In genomic region chr2:75406138-75406537, GRCh38 we compare ENCODE assay signal across 15 cellular contexts.
A peak's percentile ranks its signal among the peaks of the same experiment; 100 is the strongest.
DNase-seq lines count a peak whose midpoint lies in the region; ATAC-seq and TF ChIP-seq lines count a peak whose summit lies in the region.
"Had no signal": no experiment of that assay in that cellular context is flagged by ENCODE, and none has a peak within 500 bp of the region (broad histone marks: within the 10 kb centered on the region; RNA-seq: fewer than 3 reads in every experiment).

No MANE protein-coding gene starts in this region.

- H3K36me3 Mint-ChIP-seq in activated B cell treated with CpG ODN at 0.5 μM for 24 hours (ENCODE audit: low read depth) (peaks cover 21% of the 10 kb centered on the region), neural crest cell (ENCODE audit: low read depth) (peaks cover 7% of the 10 kb centered on the region)

- DNase-seq in HAP-1 (ENCODE audit: low spot score in 2 of 2) = peak; percentile 83 to 100
- DNase-seq in activated B cell treated with CpG ODN at 0.5 μM for 24 hours = no peak
- DNase-seq in neural crest cell (ENCODE audit: low read depth, low spot score) = no peak
- DNase-seq in activated T-cell treated with anti-CD3 and anti-CD28 coated beads, Interleukin-2, amount 50 U/mL, for 1 hour = no peak
- DNase-seq in occipital lobe (lab: John Stamatoyannopoulos, UW) = no peak
- DNase-seq: ACHN, DMS 273 treated with DMSO at 0.1 percent for 48 hours, NCI-H1092 treated with DMSO at 0.1 percent for 48 hours, NCI-H2081, NCI-H510A, NCI-H82, OCI-M1, Right ventricle myocardium superior had no signal

- no peaks in the 10 kb centered on the region for H3K9me3 ChIP-seq in HAP-1

- H3K4me3 Mint-ChIP-seq in activated B cell treated with CpG ODN at 0.5 μM for 24 hours = no peak overlapping the region
- H3K4me3 Mint-ChIP-seq in neural crest cell = peak overlapping the region; percentile 13

- H3K27me3 Mint-ChIP-seq in activated B cell treated with CpG ODN at 0.5 μM for 24 hours (no peaks in the 10 kb centered on the region), neural crest cell (ENCODE audit: low read depth) (peaks cover 10% of the 10 kb centered on the region)

- no peak overlapping the region for H3K4me3 ChIP-seq in HAP-1

- peaks cover 53% of the 10 kb centered on the region for H3K4me1 ChIP-seq in HAP-1

- intact Hi-C loops in activated B cell treated with CpG ODN at 0.5 μM for 24 hours (cut with micrococcal nuclease) = no loop called here

- TF ChIP-seq CTCF in activated B cell treated with CpG ODN at 0.5 μM for 24 hours (IDR thresholded peaks at IDR 0.05) (no peak), neural crest cell (conservative IDR thresholded peaks at IDR 0.05) (no peak)

- CTCF ChIA-PET in activated B cell treated with CpG ODN at 0.5 μM for 24 hours (lab: Charles Lee) = interaction anchor here (1.3 to 2.5 kb wide), 3 partner anchors 206 to 487 kb away, joined by 6 to 19 read pairs (median 12); partner anchors contain the start of gene TACR1

- ATAC-seq in GM18868 (IDR thresholded peaks at IDR 0.05; ENCODE audit: unreplicated experiment) (peak; percentile 66), activated B cell treated with CpG ODN at 0.5 μM for 24 hours (ENCODE audit: low read depth) (no peak), HG03565 (IDR thresholded peaks at IDR 0.05; ENCODE audit: unreplicated experiment) (no peak)

- in situ Hi-C loops in HAP-1 (cut with MboI; ENCODE audit: low sequenced_read_pairs) = no loop called here

- H3K4me1 Mint-ChIP-seq in activated B cell treated with CpG ODN at 0.5 μM for 24 hours = peaks cover 22% of the 10 kb centered on the region
- H3K4me1 Mint-ChIP-seq in neural crest cell = peaks cover 32% of the 10 kb centered on the region

- POLR2A ChIA-PET in activated B cell treated with CpG ODN at 0.5 μM for 24 hours (lab: Charles Lee) = no interaction called here

- H3K9me3 Mint-ChIP-seq in activated B cell treated with CpG ODN at 0.5 μM for 24 hours (peaks cover 9% of the 10 kb centered on the region), neural crest cell (peaks cover 3% of the 10 kb centered on the region)

- no peaks in the 10 kb centered on the region for H3K27me3 ChIP-seq in HAP-1 (ENCODE audit: low read depth)

- H3K36me3 ChIP-seq in HAP-1 (replicated peaks) = no peaks in the 10 kb centered on the region

- H3K27ac Mint-ChIP-seq in activated B cell treated with CpG ODN at 0.5 μM for 24 hours (peak overlapping the region; percentile 20), neural crest cell (ENCODE audit: unreplicated experiment) (peak overlapping the region; percentile 21)

Comparison
In these comparisons a context has a peak if more than half of its experiments do, and no peak if none do; other contexts are left out.
1. DNase-seq: peak in HAP-1 (2 of 2); none in activated B cell treated with CpG ODN at 0.5 μM for 24 hours (single experiment), neural crest cell (single experiment), activated T-cell treated with anti-CD3 and anti-CD28 coated beads, Interleukin-2, amount 50 U/mL, for 1 hour (single experiment) and occipital lobe (single experiment).